Comparison of ENCODE assay signal across 8 cellular contexts in the genomic region with DNA sequence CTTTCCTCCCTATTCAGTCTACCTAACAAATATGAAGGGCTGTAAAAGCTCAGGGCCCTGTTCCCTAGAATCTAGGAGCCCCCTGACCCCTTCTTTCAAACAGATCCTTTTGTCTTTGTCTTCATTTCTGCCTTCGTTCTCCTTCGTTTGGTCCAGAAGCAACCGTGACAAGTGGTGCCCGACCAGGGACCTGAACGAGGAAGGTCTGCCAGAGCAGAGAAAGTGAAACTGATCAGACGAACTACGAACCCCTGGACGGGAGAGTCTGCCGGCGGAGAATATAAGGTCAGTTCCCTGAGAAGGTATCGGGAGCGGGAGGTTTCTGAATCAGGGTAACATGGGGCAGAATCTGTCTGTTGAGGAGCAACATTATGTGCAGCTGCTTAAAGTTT. TPM values are rescaled to one million over a fixed set of nuclear protein-coding genes. Genes with fewer than 3 reads are reported as not detected.
DNase-seq lines count a peak whose midpoint lies in the region; TF ChIP-seq lines count a peak whose summit lies in the region.

No MANE protein-coding gene starts in this region.

- peak; percentile 52 for DNase-seq in GM13976 (ENCODE audit: low spot score)
- DNase-seq in PC-9, result peak in 1 of 2 experiments; percentile 6
- DNase-seq in epithelial cell of prostate (ENCODE audit: low read depth, low spot score), result no peak
- no peak for DNase-seq in NCI-H2081 (lab: John Stamatoyannopoulos, UW)
- DNase-seq in NCI-H2171 treated with DMSO at 0.1 percent for 48 hours (lab: John Stamatoyannopoulos, UW), result no peak
- no peak for DNase-seq in amygdala (lab: John Stamatoyannopoulos, UW)
- DNase-seq in NCI-H524 treated with DMSO at 0.1 percent for 48 hours (lab: John Stamatoyannopoulos, UW), result no peak

- intact Hi-C loops in PC-9 (cut with micrococcal nuclease; ENCODE audit: unreplicated experiment), result loop anchor here (1.0 to 2.0 kb wide), 3 partner anchors 21 to 747 kb away; a partner anchor contains a TSS

- H3K4me3 ChIP-seq in PC-9 (peak overlapping the region; percentile 94), parathyroid adenoma (ENCODE audit: low read depth, low read length) (peak overlapping the region; percentile 95)

- peak overlapping the region; percentile 40 for H3K9ac ChIP-seq in parathyroid adenoma

- no peaks in the 10 kb centered on the region for H3K9me2 ChIP-seq in PC-9 (ENCODE audit: insufficient read depth)

- H3K9me3 ChIP-seq in PC-9 (ENCODE audit: insufficient read depth, low read depth) (no peaks in the 10 kb centered on the region), parathyroid adenoma (ENCODE audit: control insufficient read depth, low read length) (no peaks in the 10 kb centered on the region)

- no peaks in the 10 kb centered on the region; the same call in 1 of the 2 replicates for H3F3A ChIP-seq in PC-9 (ENCODE audit: insufficient read depth, low read depth)

- H3K4me2 ChIP-seq in PC-9 (peak overlapping the region; percentile 97), parathyroid adenoma (ENCODE audit: low read length) (peak overlapping the region; percentile 69)

- no peaks in the 10 kb centered on the region for H3K27me3 ChIP-seq in PC-9 (ENCODE audit: insufficient read depth, low read depth)
- no peaks in the 10 kb centered on the region for H3K27me3 ChIP-seq in parathyroid adenoma (ENCODE audit: control insufficient read depth, insufficient read depth, low read length)

- H3K27ac ChIP-seq in PC-9 (no peak overlapping the region), epithelial cell of prostate (peak overlapping the region; percentile 53), parathyroid adenoma (peak overlapping the region; percentile 71)

- no peaks in the 10 kb centered on the region for H4K20me1 ChIP-seq in PC-9 (ENCODE audit: insufficient read depth)

- CTCF ChIA-PET in PC-9 (lab: Charles Lee), result no interaction called here

- in situ Hi-C loops in GM13976 (cut with MboI; ENCODE audit: low sequenced_read_pairs, unreplicated experiment), result no loop called here

- H2AFZ ChIP-seq in PC-9, result peak overlapping the region; percentile 94
- peak overlapping the region; percentile 63 for H2AFZ ChIP-seq in parathyroid adenoma

- no peak for TF ChIP-seq CTCF in GM13976 (IDR thresholded peaks at IDR 0.05; ENCODE audit: borderline replicate concordance, control extremely low read depth, extremely low read depth, insufficient read depth, missing control alignments)
- TF ChIP-seq CTCF in PC-9 (conservative IDR thresholded peaks at IDR 0.05), result no peak
- no peak for TF ChIP-seq CTCF in parathyroid adenoma (IDR thresholded peaks at IDR 0.05)

- POLR2A ChIA-PET in PC-9 (lab: Charles Lee; ENCODE audit: unreplicated experiment), result no interaction called here

- no TSS peak for BruUV-seq in PC-9 (replicated peaks; lab: Mats Ljungman, UMichigan)

- H3K4me1 ChIP-seq in PC-9 (replicated peaks; ENCODE audit: insufficient read depth) (peaks cover 6% of the 10 kb centered on the region), parathyroid adenoma (peaks cover 5% of the 10 kb centered on the region)

- H3K36me3 ChIP-seq in PC-9 (ENCODE audit: low read depth) (no peaks in the 10 kb centered on the region), parathyroid adenoma (ENCODE audit: control insufficient read depth, insufficient read depth, low read length) (no peaks in the 10 kb centered on the region)

- H3K79me2 ChIP-seq in PC-9 (ENCODE audit: low read depth) (peaks cover 18% of the 10 kb centered on the region), parathyroid adenoma (peaks cover 34% of the 10 kb centered on the region)

RNA-seq across cellular contexts. Expression of a gene that starts 0.8 kb away (rescaled TPM):
- total RNA-seq in PC-9 (2021), result 19.4 and 21.3 TPM in 2 replicates

RNA-seq across cellular contexts. Expression of a gene that starts 20.9 kb away (rescaled TPM):
- total RNA-seq in PC-9 (2021), result 0.08 TPM in 1 of 2 replicates, not detected in the other

RNA-seq across cellular contexts. Expression of a gene that starts 27.2 kb away (rescaled TPM):
- 6.2 and 6.4 TPM in 2 replicates for total RNA-seq in PC-9 (2021)

RNA-seq across cellular contexts. Expression of a gene that starts 47.4 kb away (rescaled TPM):
- 2.5 and 4.5 TPM in 2 replicates for total RNA-seq in PC-9 (2021)

RNA-seq across cellular contexts. Expression of a gene that starts 56.6 kb away (rescaled TPM):
- total RNA-seq in PC-9 (2021), result 7.2 and 8.6 TPM in 2 replicates
